Comparison of ENCODE assay signal across 1 cellular context in genomic region chr2:241878007-241878970, GRCh38.
A peak's percentile ranks its signal among the peaks of the same experiment; 100 is the strongest.
TF ChIP-seq lines count a peak whose summit lies in the region.

No MANE protein-coding gene starts in this region.

TF ChIP-seq in K562, 482 proteins besides CTCF, POLR2A, EP300 and RAD21 (continued from another document):
- TF ChIP-seq CTCFL (IDR thresholded peaks at IDR 0.05; ENCODE audit: borderline replicate concordance, insufficient read depth, low read depth, low read length, poor library complexity, severe bottlenecking) (peak; percentile 66), ZNF444 (CRISPR knock-in tag; IDR thresholded peaks at IDR 0.05) (peak; percentile 71), MAZ (CRISPR knock-in tag; conservative IDR thresholded peaks at IDR 0.05 in 1 of 2, IDR thresholded peaks at IDR 0.05 in 1 of 2) (peak; percentile 68 to 94), DEAF1 (CRISPR knock-in tag; IDR thresholded peaks at IDR 0.05) (0 out of 2 replicates have a peak, but pooled peaks have one; percentile 18), TGIF2 (CRISPR knock-in tag; IDR thresholded peaks at IDR 0.05) (no peak), NR4A1 (CRISPR knock-in tag; IDR thresholded peaks at IDR 0.05) (no peak), NR4A1 (tag; IDR thresholded peaks at IDR 0.05) (no peak), NUFIP1 (IDR thresholded peaks at IDR 0.05; ENCODE audit: partially characterized antibody) (no peak), VEZF1 (CRISPR knock-in tag; IDR thresholded peaks at IDR 0.05) (peak; percentile 90), SMC3 (conservative IDR thresholded peaks at IDR 0.05; ENCODE audit: insufficient read depth, low read depth, low read length) (peak; percentile 45; the same call in 1 of the 2 replicates), L3MBTL2 (IDR thresholded peaks at IDR 0.05) (no peak)
